1 cellular context compared by ENCODE assay signal in the genomic region with DNA sequence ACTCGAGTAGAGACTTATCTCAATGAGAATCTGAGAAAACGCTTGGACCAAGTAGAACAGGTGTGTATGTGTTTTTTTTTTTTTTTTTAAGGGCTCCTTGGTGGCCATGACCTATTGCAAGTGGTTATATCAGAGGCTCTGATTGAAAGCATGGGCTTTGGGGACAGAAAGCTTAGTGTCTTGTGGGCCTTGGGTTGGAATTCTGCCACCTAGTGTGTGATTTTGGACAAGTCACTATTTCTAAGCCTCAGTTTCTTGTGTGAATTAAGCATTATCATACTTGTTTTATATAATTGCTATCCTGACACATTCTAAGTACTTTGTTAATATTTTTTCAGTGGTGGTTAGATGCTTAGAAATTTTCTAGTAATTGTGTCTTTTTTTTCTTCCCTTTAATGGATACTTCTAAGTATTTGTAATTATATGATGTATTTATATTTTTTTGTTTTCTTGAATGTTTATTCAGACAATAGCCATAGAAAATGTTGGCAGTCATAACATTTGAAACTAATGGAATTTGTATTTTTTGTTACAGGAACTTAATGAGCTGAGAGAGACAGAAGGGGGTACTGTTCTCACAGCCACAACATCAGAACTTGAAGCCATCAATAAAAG.
TF ChIP-seq lines count a peak whose summit lies in the region.

No MANE protein-coding gene starts in this region.

TF ChIP-seq in SK-N-SH, 30 proteins besides CTCF, POLR2A, EP300 and RAD21:
- TF ChIP-seq SMC3 (IDR thresholded peaks at IDR 0.05; ENCODE audit: low read depth, low read length) = peak; percentile 78
- TF ChIP-seq, protein P1, sequence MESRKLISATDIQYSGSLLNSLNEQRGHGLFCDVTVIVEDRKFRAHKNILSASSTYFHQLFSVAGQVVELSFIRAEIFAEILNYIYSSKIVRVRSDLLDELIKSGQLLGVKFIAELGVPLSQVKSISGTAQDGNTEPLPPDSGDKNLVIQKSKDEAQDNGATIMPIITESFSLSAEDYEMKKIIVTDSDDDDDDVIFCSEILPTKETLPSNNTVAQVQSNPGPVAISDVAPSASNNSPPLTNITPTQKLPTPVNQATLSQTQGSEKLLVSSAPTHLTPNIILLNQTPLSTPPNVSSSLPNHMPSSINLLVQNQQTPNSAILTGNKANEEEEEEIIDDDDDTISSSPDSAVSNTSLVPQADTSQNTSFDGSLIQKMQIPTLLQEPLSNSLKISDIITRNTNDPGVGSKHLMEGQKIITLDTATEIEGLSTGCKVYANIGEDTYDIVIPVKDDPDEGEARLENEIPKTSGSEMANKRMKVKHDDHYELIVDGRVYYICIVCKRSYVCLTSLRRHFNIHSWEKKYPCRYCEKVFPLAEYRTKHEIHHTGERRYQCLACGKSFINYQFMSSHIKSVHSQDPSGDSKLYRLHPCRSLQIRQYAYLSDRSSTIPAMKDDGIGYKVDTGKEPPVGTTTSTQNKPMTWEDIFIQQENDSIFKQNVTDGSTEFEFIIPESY (IDR thresholded peaks at IDR 0.05; ENCODE audit: borderline replicate concordance, low read depth) = no peak
